ENCODE assay signal across 1 cellular context in genomic region chr19:40750285-40751064, GRCh38.
TF ChIP-seq lines count a peak whose summit lies in the region.

Gene ACTMAP, minus strand, starts transcription at chr19:40750477. Its CDS starts 674 bp downstream, at chr19:40749803.

TF ChIP-seq in HCT116, 20 proteins besides CTCF, POLR2A, EP300 and RAD21 (continued from another document):
- TF ChIP-seq ZBTB33 (IDR thresholded peaks at IDR 0.05; ENCODE audit: extremely low read depth, insufficient replicate concordance, low read length): no peak
- no peak for TF ChIP-seq EZH2 (IDR thresholded peaks at IDR 0.05)
TF ChIP-seq in HCT116: peak in this region for 9.
